22 cellular contexts compared by ENCODE assay signal in genomic region chr3:135450985-135451384, GRCh38.
"Had no signal": no experiment of that assay in that cellular context is flagged by ENCODE, and none has a peak within 500 bp of the region (broad histone marks: within the 10 kb centered on the region; RNA-seq: fewer than 3 reads in every experiment).

No MANE protein-coding gene starts in this region.

- H3K27me3 ChIP-seq: gastrocnemius medialis, neutrophil, right atrium auricular region, thyroid gland, upper lobe of left lung, uterus had no signal

- H3K4me1 ChIP-seq: gastrocnemius medialis, right atrium auricular region, suprapubic skin, upper lobe of left lung, uterus had no signal

- H3K9me3 ChIP-seq: gastrocnemius medialis, neutrophil, right atrium auricular region, suprapubic skin, thyroid gland, upper lobe of left lung, uterus had no signal

- DNase-seq: effector memory CD4-positive, alpha-beta T cell; gastrocnemius medialis; glutamatergic neuron; islet precursor cell; mammary epithelial cell; naive thymus-derived CD4-positive, alpha-beta T cell; nephron progenitor cell; posterior cingulate gyrus; small intestine; stimulated activated CD4-positive, alpha-beta T cell treated with anti-CD3 and anti-CD28 coated beads, Interleukin-2, amount 100 ng/mL, for 48 hours; stimulated activated CD8-positive, alpha-beta memory T cell treated with anti-CD3 and anti-CD28 coated beads, Interleukin-4, amount 100 ng/mL, for 48 hours; stimulated activated naive CD8-positive, alpha-beta T cell treated with anti-CD3 and anti-CD28 coated beads, Interleukin-15, Interleukin-2, amounts not matched to agents 100 U/mL and 50 U/mL, for 24 hours; thyroid gland; upper lobe of left lung; uterus had no signal

- FAIRE-seq: endometrium, small intestine had no signal

- ATAC-seq: esophagus mucosa; gastrocnemius medialis; left lobe of liver; naive thymus-derived CD4-positive, alpha-beta T cell; stimulated activated effector memory CD8-positive, alpha-beta T cell treated with anti-CD3 and anti-CD28 coated beads, Interleukin-12 subunit alpha, Interleukin-12 subunit beta, amount 100 ng/mL, for 72 hours; stimulated activated naive CD8-positive, alpha-beta T cell treated with anti-CD3 and anti-CD28 coated beads, Interleukin-15, Interleukin-2, amounts not matched to agents 100 U/mL and 50 U/mL, for 24 hours had no signal

- H3K27ac ChIP-seq: gastrocnemius medialis, neutrophil, right atrium auricular region, suprapubic skin, thyroid gland, upper lobe of left lung, uterus had no signal

- H3K36me3 ChIP-seq: gastrocnemius medialis, neutrophil, right atrium auricular region, suprapubic skin, thyroid gland, upper lobe of left lung, uterus had no signal

- H3K4me3 ChIP-seq: gastrocnemius medialis, right atrium auricular region, suprapubic skin, thyroid gland, upper lobe of left lung, uterus had no signal
